Comparison of ENCODE assay signal across 1 cellular context in the genomic region with DNA sequence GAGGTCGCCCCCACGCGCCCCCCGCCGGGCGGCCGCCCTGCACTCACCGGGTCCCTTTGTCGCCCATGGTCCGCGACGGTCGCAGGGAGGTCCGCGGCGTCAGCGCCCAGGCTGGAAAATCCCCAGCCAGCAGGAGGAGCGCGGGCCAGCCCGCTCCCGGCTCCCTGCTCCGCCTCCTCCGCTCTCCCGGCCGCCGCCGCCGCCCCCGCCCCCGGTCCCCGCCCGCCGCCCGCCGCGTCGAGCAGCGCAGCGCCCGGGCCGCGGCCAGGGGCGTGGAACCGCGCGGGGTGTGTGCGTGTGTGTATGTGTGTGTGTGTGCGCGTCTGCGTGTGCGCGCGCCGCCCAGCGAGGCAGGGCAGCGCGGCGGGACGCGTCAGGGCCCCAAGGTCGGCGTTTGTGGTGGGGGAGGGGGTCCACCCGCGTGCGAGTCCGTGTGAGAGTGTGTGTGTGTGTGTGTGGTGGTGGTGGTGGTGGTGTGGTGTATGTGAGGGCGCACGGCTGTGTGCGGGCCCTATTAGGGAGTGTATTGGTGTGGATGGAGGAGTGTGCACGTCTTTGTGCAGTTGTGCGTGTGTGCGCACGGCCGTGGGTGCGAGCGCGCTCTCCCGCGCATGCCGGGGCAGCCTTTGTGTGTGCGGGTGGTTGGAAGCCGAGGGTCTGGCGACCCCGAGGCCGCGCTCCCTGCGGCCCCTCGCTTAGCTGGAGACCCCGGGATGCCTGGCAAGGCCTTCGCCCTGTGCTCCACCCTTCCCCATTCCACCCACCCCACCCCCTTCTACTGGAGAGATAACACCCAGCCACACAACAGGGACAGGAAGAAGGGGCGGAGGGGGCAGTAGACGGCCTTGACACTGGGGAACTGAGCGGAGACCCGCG.
TF ChIP-seq lines count a peak whose summit lies in the region.

A gene (minus strand): TSS at position 121 of the 876 bp plus-strand sequence. CDS start 54 bp downstream, at position 67.

TF ChIP-seq in HepG2, 621 proteins besides CTCF, POLR2A, EP300 and RAD21 (continued from another document and continues in another):
- TF ChIP-seq, protein P1, sequence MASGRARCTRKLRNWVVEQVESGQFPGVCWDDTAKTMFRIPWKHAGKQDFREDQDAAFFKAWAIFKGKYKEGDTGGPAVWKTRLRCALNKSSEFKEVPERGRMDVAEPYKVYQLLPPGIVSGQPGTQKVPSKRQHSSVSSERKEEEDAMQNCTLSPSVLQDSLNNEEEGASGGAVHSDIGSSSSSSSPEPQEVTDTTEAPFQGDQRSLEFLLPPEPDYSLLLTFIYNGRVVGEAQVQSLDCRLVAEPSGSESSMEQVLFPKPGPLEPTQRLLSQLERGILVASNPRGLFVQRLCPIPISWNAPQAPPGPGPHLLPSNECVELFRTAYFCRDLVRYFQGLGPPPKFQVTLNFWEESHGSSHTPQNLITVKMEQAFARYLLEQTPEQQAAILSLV (CRISPR knock-in tag; IDR thresholded peaks at IDR 0.05; ENCODE audit: borderline replicate concordance) = peak; percentile 66; the same call in 1 of the 2 replicates
- TF ChIP-seq ZNF33B (CRISPR knock-in tag; IDR thresholded peaks at IDR 0.05) (no peak), ZNF530 (CRISPR knock-in tag; IDR thresholded peaks at IDR 0.05; ENCODE audit: low read depth) (no peak), SATB2 (CRISPR knock-in tag; IDR thresholded peaks at IDR 0.05) (no peak), NFE2L1 (CRISPR knock-in tag; IDR thresholded peaks at IDR 0.05; ENCODE audit: borderline replicate concordance) (no peak), MTF2 (CRISPR knock-in tag; IDR thresholded peaks at IDR 0.05; ENCODE audit: borderline replicate concordance) (no peak; the same call in 1 of the 2 replicates), MAFG (CRISPR knock-in tag; IDR thresholded peaks at IDR 0.05) (no peak), ARNT (IDR thresholded peaks at IDR 0.05) (no peak), TBP (CRISPR knock-in tag; IDR thresholded peaks at IDR 0.05) (no peak), HOXA7 (CRISPR knock-in tag; IDR thresholded peaks at IDR 0.05) (no peak), ZNF343 (CRISPR knock-in tag; IDR thresholded peaks at IDR 0.05) (0 out of 2 replicates have a peak, but pooled peaks have one; percentile 7), ZSCAN12 (CRISPR knock-in tag; IDR thresholded peaks at IDR 0.05) (no peak), ISL2 (CRISPR knock-in tag; IDR thresholded peaks at IDR 0.05) (peak; percentile 62), KLF11 (CRISPR knock-in tag; IDR thresholded peaks at IDR 0.05) (0 out of 2 replicates have a peak, but pooled peaks have one; percentile 68), NFRKB (IDR thresholded peaks at IDR 0.05) (no peak), ZNF12 (CRISPR knock-in tag; IDR thresholded peaks at IDR 0.05) (no peak), ZNF20 (CRISPR knock-in tag; IDR thresholded peaks at IDR 0.05) (no peak), NFE2 (CRISPR knock-in tag; IDR thresholded peaks at IDR 0.05) (no peak), ARHGAP35 (CRISPR knock-in tag; IDR thresholded peaks at IDR 0.05; ENCODE audit: borderline replicate concordance) (no peak)
- TF ChIP-seq, protein P2, sequence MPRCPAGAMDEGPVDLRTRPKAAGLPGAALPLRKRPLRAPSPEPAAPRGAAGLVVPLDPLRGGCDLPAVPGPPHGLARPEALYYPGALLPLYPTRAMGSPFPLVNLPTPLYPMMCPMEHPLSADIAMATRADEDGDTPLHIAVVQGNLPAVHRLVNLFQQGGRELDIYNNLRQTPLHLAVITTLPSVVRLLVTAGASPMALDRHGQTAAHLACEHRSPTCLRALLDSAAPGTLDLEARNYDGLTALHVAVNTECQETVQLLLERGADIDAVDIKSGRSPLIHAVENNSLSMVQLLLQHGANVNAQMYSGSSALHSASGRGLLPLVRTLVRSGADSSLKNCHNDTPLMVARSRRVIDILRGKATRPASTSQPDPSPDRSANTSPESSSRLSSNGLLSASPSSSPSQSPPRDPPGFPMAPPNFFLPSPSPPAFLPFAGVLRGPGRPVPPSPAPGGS (CRISPR knock-in tag; IDR thresholded peaks at IDR 0.05) = 0 out of 2 replicates have a peak, but pooled peaks have one; percentile 37
- TF ChIP-seq, protein P3, sequence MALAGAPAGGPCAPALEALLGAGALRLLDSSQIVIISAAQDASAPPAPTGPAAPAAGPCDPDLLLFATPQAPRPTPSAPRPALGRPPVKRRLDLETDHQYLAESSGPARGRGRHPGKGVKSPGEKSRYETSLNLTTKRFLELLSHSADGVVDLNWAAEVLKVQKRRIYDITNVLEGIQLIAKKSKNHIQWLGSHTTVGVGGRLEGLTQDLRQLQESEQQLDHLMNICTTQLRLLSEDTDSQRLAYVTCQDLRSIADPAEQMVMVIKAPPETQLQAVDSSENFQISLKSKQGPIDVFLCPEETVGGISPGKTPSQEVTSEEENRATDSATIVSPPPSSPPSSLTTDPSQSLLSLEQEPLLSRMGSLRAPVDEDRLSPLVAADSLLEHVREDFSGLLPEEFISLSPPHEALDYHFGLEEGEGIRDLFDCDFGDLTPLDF (CRISPR knock-in tag; IDR thresholded peaks at IDR 0.05) = no peak
- TF ChIP-seq, protein P4, sequence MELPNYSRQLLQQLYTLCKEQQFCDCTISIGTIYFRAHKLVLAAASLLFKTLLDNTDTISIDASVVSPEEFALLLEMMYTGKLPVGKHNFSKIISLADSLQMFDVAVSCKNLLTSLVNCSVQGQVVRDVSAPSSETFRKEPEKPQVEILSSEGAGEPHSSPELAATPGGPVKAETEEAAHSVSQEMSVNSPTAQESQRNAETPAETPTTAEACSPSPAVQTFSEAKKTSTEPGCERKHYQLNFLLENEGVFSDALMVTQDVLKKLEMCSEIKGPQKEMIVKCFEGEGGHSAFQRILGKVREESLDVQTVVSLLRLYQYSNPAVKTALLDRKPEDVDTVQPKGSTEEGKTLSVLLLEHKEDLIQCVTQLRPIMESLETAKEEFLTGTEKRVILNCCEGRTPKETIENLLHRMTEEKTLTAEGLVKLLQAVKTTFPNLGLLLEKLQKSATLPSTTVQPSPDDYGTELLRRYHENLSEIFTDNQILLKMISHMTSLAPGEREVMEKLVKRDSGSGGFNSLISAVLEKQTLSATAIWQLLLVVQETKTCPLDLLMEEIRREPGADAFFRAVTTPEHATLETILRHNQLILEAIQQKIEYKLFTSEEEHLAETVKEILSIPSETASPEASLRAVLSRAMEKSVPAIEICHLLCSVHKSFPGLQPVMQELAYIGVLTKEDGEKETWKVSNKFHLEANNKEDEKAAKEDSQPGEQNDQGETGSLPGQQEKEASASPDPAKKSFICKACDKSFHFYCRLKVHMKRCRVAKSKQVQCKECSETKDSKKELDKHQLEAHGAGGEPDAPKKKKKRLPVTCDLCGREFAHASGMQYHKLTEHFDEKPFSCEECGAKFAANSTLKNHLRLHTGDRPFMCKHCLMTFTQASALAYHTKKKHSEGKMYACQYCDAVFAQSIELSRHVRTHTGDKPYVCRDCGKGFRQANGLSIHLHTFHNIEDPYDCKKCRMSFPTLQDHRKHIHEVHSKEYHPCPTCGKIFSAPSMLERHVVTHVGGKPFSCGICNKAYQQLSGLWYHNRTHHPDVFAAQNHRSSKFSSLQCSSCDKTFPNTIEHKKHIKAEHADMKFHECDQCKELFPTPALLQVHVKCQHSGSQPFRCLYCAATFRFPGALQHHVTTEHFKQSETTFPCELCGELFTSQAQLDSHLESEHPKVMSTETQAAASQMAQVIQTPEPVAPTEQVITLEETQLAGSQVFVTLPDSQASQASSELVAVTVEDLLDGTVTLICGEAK (IDR thresholded peaks at IDR 0.05) = no peak
- TF ChIP-seq, protein P4 (CRISPR knock-in tag; IDR thresholded peaks at IDR 0.05) = peak; percentile 75
- TF ChIP-seq, protein P5, sequence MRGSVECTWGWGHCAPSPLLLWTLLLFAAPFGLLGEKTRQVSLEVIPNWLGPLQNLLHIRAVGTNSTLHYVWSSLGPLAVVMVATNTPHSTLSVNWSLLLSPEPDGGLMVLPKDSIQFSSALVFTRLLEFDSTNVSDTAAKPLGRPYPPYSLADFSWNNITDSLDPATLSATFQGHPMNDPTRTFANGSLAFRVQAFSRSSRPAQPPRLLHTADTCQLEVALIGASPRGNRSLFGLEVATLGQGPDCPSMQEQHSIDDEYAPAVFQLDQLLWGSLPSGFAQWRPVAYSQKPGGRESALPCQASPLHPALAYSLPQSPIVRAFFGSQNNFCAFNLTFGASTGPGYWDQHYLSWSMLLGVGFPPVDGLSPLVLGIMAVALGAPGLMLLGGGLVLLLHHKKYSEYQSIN (CRISPR knock-in tag; IDR thresholded peaks at IDR 0.05; ENCODE audit: borderline replicate concordance) = no peak
- TF ChIP-seq, protein P6, sequence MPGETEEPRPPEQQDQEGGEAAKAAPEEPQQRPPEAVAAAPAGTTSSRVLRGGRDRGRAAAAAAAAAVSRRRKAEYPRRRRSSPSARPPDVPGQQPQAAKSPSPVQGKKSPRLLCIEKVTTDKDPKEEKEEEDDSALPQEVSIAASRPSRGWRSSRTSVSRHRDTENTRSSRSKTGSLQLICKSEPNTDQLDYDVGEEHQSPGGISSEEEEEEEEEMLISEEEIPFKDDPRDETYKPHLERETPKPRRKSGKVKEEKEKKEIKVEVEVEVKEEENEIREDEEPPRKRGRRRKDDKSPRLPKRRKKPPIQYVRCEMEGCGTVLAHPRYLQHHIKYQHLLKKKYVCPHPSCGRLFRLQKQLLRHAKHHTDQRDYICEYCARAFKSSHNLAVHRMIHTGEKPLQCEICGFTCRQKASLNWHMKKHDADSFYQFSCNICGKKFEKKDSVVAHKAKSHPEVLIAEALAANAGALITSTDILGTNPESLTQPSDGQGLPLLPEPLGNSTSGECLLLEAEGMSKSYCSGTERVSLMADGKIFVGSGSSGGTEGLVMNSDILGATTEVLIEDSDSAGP (CRISPR knock-in tag; IDR thresholded peaks at IDR 0.05; ENCODE audit: borderline replicate concordance) = peak; percentile 58; the same call in 1 of the 2 replicates
- TF ChIP-seq, protein P7, sequence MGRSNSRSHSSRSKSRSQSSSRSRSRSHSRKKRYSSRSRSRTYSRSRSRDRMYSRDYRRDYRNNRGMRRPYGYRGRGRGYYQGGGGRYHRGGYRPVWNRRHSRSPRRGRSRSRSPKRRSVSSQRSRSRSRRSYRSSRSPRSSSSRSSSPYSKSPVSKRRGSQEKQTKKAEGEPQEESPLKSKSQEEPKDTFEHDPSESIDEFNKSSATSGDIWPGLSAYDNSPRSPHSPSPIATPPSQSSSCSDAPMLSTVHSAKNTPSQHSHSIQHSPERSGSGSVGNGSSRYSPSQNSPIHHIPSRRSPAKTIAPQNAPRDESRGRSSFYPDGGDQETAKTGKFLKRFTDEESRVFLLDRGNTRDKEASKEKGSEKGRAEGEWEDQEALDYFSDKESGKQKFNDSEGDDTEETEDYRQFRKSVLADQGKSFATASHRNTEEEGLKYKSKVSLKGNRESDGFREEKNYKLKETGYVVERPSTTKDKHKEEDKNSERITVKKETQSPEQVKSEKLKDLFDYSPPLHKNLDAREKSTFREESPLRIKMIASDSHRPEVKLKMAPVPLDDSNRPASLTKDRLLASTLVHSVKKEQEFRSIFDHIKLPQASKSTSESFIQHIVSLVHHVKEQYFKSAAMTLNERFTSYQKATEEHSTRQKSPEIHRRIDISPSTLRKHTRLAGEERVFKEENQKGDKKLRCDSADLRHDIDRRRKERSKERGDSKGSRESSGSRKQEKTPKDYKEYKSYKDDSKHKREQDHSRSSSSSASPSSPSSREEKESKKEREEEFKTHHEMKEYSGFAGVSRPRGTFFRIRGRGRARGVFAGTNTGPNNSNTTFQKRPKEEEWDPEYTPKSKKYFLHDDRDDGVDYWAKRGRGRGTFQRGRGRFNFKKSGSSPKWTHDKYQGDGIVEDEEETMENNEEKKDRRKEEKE (IDR thresholded peaks at IDR 0.05) = no peak
- TF ChIP-seq, protein P8, sequence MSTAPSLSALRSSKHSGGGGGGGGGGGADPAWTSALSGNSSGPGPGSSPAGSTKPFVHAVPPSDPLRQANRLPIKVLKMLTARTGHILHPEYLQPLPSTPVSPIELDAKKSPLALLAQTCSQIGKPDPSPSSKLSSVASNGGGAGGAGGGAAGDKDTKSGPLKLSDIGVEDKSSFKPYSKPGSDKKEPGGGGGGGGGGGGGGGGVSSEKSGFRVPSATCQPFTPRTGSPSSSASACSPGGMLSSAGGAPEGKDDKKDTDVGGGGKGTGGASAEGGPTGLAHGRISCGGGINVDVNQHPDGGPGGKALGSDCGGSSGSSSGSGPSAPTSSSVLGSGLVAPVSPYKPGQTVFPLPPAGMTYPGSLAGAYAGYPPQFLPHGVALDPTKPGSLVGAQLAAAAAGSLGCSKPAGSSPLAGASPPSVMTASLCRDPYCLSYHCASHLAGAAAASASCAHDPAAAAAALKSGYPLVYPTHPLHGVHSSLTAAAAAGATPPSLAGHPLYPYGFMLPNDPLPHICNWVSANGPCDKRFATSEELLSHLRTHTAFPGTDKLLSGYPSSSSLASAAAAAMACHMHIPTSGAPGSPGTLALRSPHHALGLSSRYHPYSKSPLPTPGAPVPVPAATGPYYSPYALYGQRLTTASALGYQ (CRISPR knock-in tag; IDR thresholded peaks at IDR 0.05) = no peak; the same call in 1 of the 2 replicates
- TF ChIP-seq, protein P9, sequence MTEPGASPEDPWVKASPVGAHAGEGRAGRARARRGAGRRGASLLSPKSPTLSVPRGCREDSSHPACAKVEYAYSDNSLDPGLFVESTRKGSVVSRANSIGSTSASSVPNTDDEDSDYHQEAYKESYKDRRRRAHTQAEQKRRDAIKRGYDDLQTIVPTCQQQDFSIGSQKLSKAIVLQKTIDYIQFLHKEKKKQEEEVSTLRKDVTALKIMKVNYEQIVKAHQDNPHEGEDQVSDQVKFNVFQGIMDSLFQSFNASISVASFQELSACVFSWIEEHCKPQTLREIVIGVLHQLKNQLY (CRISPR knock-in tag; IDR thresholded peaks at IDR 0.05) = no peak
